Comparison of ENCODE assay signal across 9 cellular contexts in the genomic region with DNA sequence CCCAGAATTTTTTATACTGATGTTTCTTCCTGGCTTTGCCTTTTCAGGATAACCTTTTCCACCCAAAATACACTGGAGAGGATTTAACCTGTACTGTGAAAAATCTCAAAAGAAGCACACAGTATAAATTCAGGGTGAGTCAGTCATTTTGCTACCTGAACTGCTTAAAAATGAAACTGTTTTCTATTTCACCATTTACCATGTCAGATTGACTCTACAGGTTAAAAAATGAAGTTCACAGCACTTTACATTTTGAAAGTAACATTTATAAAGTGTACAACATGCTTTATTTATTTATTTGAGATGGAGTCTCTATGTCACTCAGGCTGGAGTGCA.
DNase-seq lines count a peak whose midpoint lies in the region; ATAC-seq, FAIRE-seq and TF ChIP-seq lines count a peak whose summit lies in the region.
"Had no signal": no experiment of that assay in that cellular context is flagged by ENCODE, and none has a peak within 500 bp of the region (broad histone marks: within the 10 kb centered on the region; RNA-seq: fewer than 3 reads in every experiment).

No MANE protein-coding gene starts in this region.

- CTCF ChIA-PET in A549 (lab: Yijun Ruan, JAX) = interaction anchor here (0.7 to 2.5 kb wide), 18 partner anchors 8 to 456 kb away, joined by 3 to 18 read pairs (median 4); no protein-coding TSS in a partner anchor

- H3K9me2 ChIP-seq in GM23248 (ENCODE audit: insufficient read depth) = no peaks in the 10 kb centered on the region

- intact Hi-C loops in adrenal gland (cut with DNase I) = loop anchor here in 1 of 2 donors (10.0 kb wide), 1 partner anchor 298 kb away; a partner anchor contains a TSS

- H3F3A ChIP-seq in GM23248 (ENCODE audit: insufficient read depth) = peaks cover 36% of the 10 kb centered on the region

- H3K4me1 ChIP-seq in A549 = peaks cover 5% of the 10 kb centered on the region
- no peaks in the 10 kb centered on the region for H3K4me1 ChIP-seq in GM23248 (ENCODE audit: insufficient read depth)
- no peaks in the 10 kb centered on the region for H3K4me1 ChIP-seq in osteoblast (ENCODE audit: insufficient read depth, low read length)
- H3K4me1 ChIP-seq in adrenal gland (replicated peaks in 1 of 2) = peaks cover 0 to 10% of the 10 kb centered on the region in 2 donors

- H3K79me2 ChIP-seq in GM23248 (ENCODE audit: insufficient read depth) = peaks cover 32% of the 10 kb centered on the region
- peaks cover 18% of the 10 kb centered on the region for H3K79me2 ChIP-seq in osteoblast (ENCODE audit: insufficient read depth, low read length)

- TF ChIP-seq POLR2A in A549 (IDR thresholded peaks at IDR 0.05; ENCODE audit: low read length) = no peak
- no peak for TF ChIP-seq POLR2A in adrenal gland (IDR thresholded peaks at IDR 0.05)

- no peak overlapping the region for H3K4me3 ChIP-seq in A549
- H3K4me3 ChIP-seq in GM23248 = no peak overlapping the region
- H3K4me3 ChIP-seq in osteoblast (ENCODE audit: insufficient read depth, low read length) = no peak overlapping the region
- H3K4me3 ChIP-seq in adrenal gland = no peak overlapping the region

- POLR2A ChIA-PET in A549 (lab: Yijun Ruan, JAX) = interaction anchor here (1.3 kb wide), 1 partner anchor 18 kb away, joined by 5 read pairs; no protein-coding TSS in a partner anchor

- no peak overlapping the region for H3K4me2 ChIP-seq in A549
- no peak overlapping the region for H3K4me2 ChIP-seq in GM23248 (ENCODE audit: unreplicated experiment)
- no peak overlapping the region for H3K4me2 ChIP-seq in osteoblast (ENCODE audit: insufficient read depth, low read length)

- ATAC-seq in A549 (no peak), GM18861 (IDR thresholded peaks at IDR 0.05; ENCODE audit: unreplicated experiment) (no peak), GM19455 (IDR thresholded peaks at IDR 0.05; ENCODE audit: unreplicated experiment) (no peak)

- no peak for TF ChIP-seq RAD21 in A549 (conservative IDR thresholded peaks at IDR 0.05 in 1 of 2, IDR thresholded peaks at IDR 0.05 in 1 of 2)

- H4K20me1 ChIP-seq in GM23248 (ENCODE audit: insufficient read depth) (no peaks in the 10 kb centered on the region), osteoblast (ENCODE audit: insufficient read depth, low read length) (peaks cover 14% of the 10 kb centered on the region)

- no peak overlapping the region for H2AFZ ChIP-seq in GM23248
- no peak overlapping the region for H2AFZ ChIP-seq in osteoblast (ENCODE audit: low read length)

- TF ChIP-seq EP300 in A549 (IDR thresholded peaks at IDR 0.05) = no peak

- H3K9ac ChIP-seq in GM23248 = no peak overlapping the region

- DNase-seq in A549 (ENCODE audit: low read depth in 1 of 2, low spot score in 1 of 2) = no peak
- DNase-seq in GM23248 = no peak
- DNase-seq in osteoblast (ENCODE audit: insufficient read length, low spot score, missing footprints) = no peak
- no peak for DNase-seq in HCEC 1CT
- DNase-seq in adrenal gland = no peak
- DNase-seq: SIG-M5 had no signal

- no peak for FAIRE-seq in A549 (lab: Jason Lieb, UNC)

- H3K27ac ChIP-seq in A549 (peak overlapping the region; percentile 28 to 41; a peak in 3 of 6 replicates), GM23248 (peak overlapping the region; percentile 24), VCaP (peak overlapping the region; percentile 53), osteoblast (ENCODE audit: low read depth, low read length) (peak overlapping the region; percentile 21), adrenal gland (peak overlapping the region in 2 of 5 donors; percentile 13 to 15)

- H3K9me3 ChIP-seq in A549 (no peaks in the 10 kb centered on the region), GM23248 (ENCODE audit: low read depth) (no peaks in the 10 kb centered on the region), osteoblast (ENCODE audit: low read depth, low read length) (no peaks in the 10 kb centered on the region), adrenal gland (replicated peaks in 1 of 3) (no peaks in the 10 kb centered on the region)

- no peaks in the 10 kb centered on the region for H3K27me3 ChIP-seq in GM23248 (replicated peaks; ENCODE audit: insufficient read depth)
- H3K27me3 ChIP-seq in osteoblast (ENCODE audit: insufficient read depth, low read length) = no peaks in the 10 kb centered on the region
- H3K27me3 ChIP-seq in adrenal gland = no peaks in the 10 kb centered on the region

- peaks cover 84% of the 10 kb centered on the region for H3K36me3 ChIP-seq in GM23248 (ENCODE audit: low read depth)
- H3K36me3 ChIP-seq in osteoblast (ENCODE audit: insufficient read depth, low read length) = peaks cover 93% of the 10 kb centered on the region
- peaks cover 0 to 74% of the 10 kb centered on the region in 2 donors for H3K36me3 ChIP-seq in adrenal gland (replicated peaks in 1 of 2)

- TF ChIP-seq CTCF in A549 (IDR thresholded peaks at IDR 0.05) (no peak), VCaP (conservative IDR thresholded peaks at IDR 0.05) (no peak), osteoblast (IDR thresholded peaks at IDR 0.05; ENCODE audit: extremely low read depth, low read depth, low read length) (no peak), adrenal gland (IDR thresholded peaks at IDR 0.05) (no peak)

- in situ Hi-C loops in GM23248 (cut with MboI) = no loop called here

TF ChIP-seq in A549, 52 proteins besides CTCF, POLR2A, EP300 and RAD21:
- TF ChIP-seq, protein P1, sequence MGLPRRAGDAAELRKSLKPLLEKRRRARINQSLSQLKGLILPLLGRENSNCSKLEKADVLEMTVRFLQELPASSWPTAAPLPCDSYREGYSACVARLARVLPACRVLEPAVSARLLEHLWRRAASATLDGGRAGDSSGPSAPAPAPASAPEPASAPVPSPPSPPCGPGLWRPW (IDR thresholded peaks at IDR 0.05) = no peak
- TF ChIP-seq, protein P2, sequence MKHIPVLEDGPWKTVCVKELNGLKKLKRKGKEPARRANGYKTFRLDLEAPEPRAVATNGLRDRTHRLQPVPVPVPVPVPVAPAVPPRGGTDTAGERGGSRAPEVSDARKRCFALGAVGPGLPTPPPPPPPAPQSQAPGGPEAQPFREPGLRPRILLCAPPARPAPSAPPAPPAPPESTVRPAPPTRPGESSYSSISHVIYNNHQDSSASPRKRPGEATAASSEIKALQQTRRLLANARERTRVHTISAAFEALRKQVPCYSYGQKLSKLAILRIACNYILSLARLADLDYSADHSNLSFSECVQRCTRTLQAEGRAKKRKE (CRISPR knock-in tag; IDR thresholded peaks at IDR 0.05; ENCODE audit: low read depth) = no peak
- no peak for TF ChIP-seq ZNF302 (CRISPR knock-in tag; IDR thresholded peaks at IDR 0.05)
